In genomic region chr6:66858196-66858595, GRCh38 we compare ENCODE assay signal across 26 cellular contexts.
"Had no signal": no experiment of that assay in that cellular context is flagged by ENCODE, and none has a peak within 500 bp of the region (broad histone marks: within the 10 kb centered on the region; RNA-seq: fewer than 3 reads in every experiment).

No MANE protein-coding gene starts in this region.

- H3K4me1 ChIP-seq: colonic mucosa, esophagus squamous epithelium, gastrocnemius medialis, lower lobe of right lung had no signal

- ATAC-seq: effector memory CD8-positive, alpha-beta T cell; esophagus mucosa; gastrocnemius medialis; left colon; left lobe of liver; lower lobe of right lung; mucosa of descending colon had no signal

- H3K79me2 ChIP-seq: hepatocyte had no signal

- H2AFZ ChIP-seq: hepatocyte had no signal

- H3K9me3 ChIP-seq: colonic mucosa, esophagus squamous epithelium, gastrocnemius medialis, lower lobe of right lung had no signal

- H3K27ac ChIP-seq: colonic mucosa, epithelial cell of prostate, esophagus squamous epithelium, gastrocnemius medialis, hepatocyte, lower lobe of right lung had no signal

- DNase-seq: colonic mucosa; cortex of kidney; effector CD8-positive, alpha-beta T cell; effector memory CD8-positive, alpha-beta T cell; endodermal cell; erythroblast; esophagus squamous epithelium; foreskin fibroblast; foreskin melanocyte; gastrocnemius medialis; glutamatergic neuron; head of caudate nucleus; hypothalamus; immature natural killer cell; islet precursor cell; kidney; left colon; lower lobe of right lung; mesenchymal stem cell; mucosa of descending colon; naive B cell had no signal

- H3K4me3 ChIP-seq: colonic mucosa, esophagus squamous epithelium, gastrocnemius medialis, hepatocyte, lower lobe of right lung, mucosa of descending colon had no signal

- FAIRE-seq: endometrium, kidney had no signal

- H3K4me2 ChIP-seq: hepatocyte had no signal

- H3K36me3 ChIP-seq: colonic mucosa, esophagus squamous epithelium, gastrocnemius medialis, lower lobe of right lung had no signal

- H3K27me3 ChIP-seq: colonic mucosa, esophagus squamous epithelium, gastrocnemius medialis, hepatocyte had no signal
